23 cellular contexts compared by ENCODE assay signal in genomic region chr10:71370031-71370430, GRCh38. TPM values are rescaled to one million over a fixed set of nuclear protein-coding genes. Genes with fewer than 3 reads are reported as not detected.
A peak's percentile ranks its signal among the peaks of the same experiment; 100 is the strongest.
DNase-seq lines count a peak whose midpoint lies in the region; ATAC-seq, FAIRE-seq and TF ChIP-seq lines count a peak whose summit lies in the region.
"Had no signal": no experiment of that assay in that cellular context is flagged by ENCODE, and none has a peak within 500 bp of the region (broad histone marks: within the 10 kb centered on the region; RNA-seq: fewer than 3 reads in every experiment).

No MANE protein-coding gene starts in this region.

- no peak overlapping the region for H3K56ac ChIP-seq in H1 (replicated peaks; ENCODE audit: insufficient read length, low read depth, low read length)

- no peak overlapping the region for H3K18ac ChIP-seq in H1 (ENCODE audit: extremely low read depth, low read length)

- H3K23ac ChIP-seq in H1 (ENCODE audit: insufficient read length): no peak overlapping the region

- no peak overlapping the region for H2AFZ ChIP-seq in H1 (ENCODE audit: low read length)

- no peak overlapping the region for H4K5ac ChIP-seq in H1 (ENCODE audit: insufficient read length, low read depth, low read length)

- H3K79me2 ChIP-seq in H1 (ENCODE audit: control insufficient read depth in 1 of 2, insufficient read depth in 2 of 2, low read length in 2 of 2): no peaks in the 10 kb centered on the region

- H3K9me3 ChIP-seq in H1 (ENCODE audit: insufficient read depth in 2 of 2, low read depth in 1 of 2, low read length in 1 of 2): no peaks in the 10 kb centered on the region
- H3K9me3 ChIP-seq: A549; BLaER1 treated with 17β-estradiol and CSF1 and Interleukin-3, amounts not matched to agents 10 nM and 100 nM; Caco-2 had no signal

- no peak overlapping the region for H4K91ac ChIP-seq in H1 (replicated peaks; ENCODE audit: insufficient read length, low read length)

- no peak overlapping the region for H3K14ac ChIP-seq in H1 (ENCODE audit: insufficient read length)

- no peaks in the 10 kb centered on the region for H3K36me3 ChIP-seq in H1 (ENCODE audit: control insufficient read depth in 2 of 4, insufficient read depth in 4 of 4, low read length in 3 of 4)

- H2BK20ac ChIP-seq in H1 (ENCODE audit: low read length): no peak overlapping the region

- TF ChIP-seq RAD21 in H1 (IDR thresholded peaks at IDR 0.05 in 1 of 2, conservative IDR thresholded peaks at IDR 0.05 in 1 of 2; ENCODE audit: low read depth in 2 of 2, low read length in 2 of 2): no peak

- H2AK5ac ChIP-seq in H1 (ENCODE audit: low read depth, low read length): 0 out of 2 replicates have a peak overlapping the region, but pooled peaks have one; percentile 34

- H3K27ac ChIP-seq in cingulate gyrus (ENCODE audit: low read depth, low read length): peak overlapping the region; percentile 19
- H3K27ac ChIP-seq in H1 (ENCODE audit: low read depth, low read length): no peak overlapping the region
- H3K27ac ChIP-seq: 22Rv1; A549; BLaER1 treated with 17β-estradiol and CSF1 and Interleukin-3, amounts not matched to agents 10 nM and 100 nM; C4-2B had no signal

- H3K23me2 ChIP-seq in H1 (ENCODE audit: low read depth, low read length): no peaks in the 10 kb centered on the region

- no peak overlapping the region for H2BK15ac ChIP-seq in H1 (ENCODE audit: low read length)

- POLR2A ChIA-PET in H1 (lab: Charles Lee; ENCODE audit: partially characterized antibody): no interaction called here

- WGBS in H1 (ENCODE audit: extremely low coverage in 1 of 2, insufficient coverage in 1 of 2, insufficient read length in 1 of 2, insufficient replicate concordance in 2 of 2, low coverage in 1 of 2, low lambda C conversion rate in 2 of 2, missing lambda C conversion rate in 1 of 2), 2 experiments: 81% methylated on average over 3 of the region's 3 CpGs; no CpG with 5 or more reads in 1 of the 2 experiments

- no peak for TF ChIP-seq POLR2A in GM12892 (IDR thresholded peaks at IDR 0.05; ENCODE audit: low read depth, low read length)
- no peak for TF ChIP-seq POLR2A in H1 (IDR thresholded peaks at IDR 0.05; ENCODE audit: control extremely low read depth in 1 of 2, low read depth in 2 of 2, low read length in 2 of 2)

- H3K27me3 ChIP-seq in H1 (replicated peaks in 1 of 4; ENCODE audit: control insufficient read depth in 3 of 4, extremely low read depth in 1 of 4, insufficient read depth in 3 of 4, low read length in 3 of 4): no peaks in the 10 kb centered on the region; a peak in 2 of 7 replicates
- H3K27me3 ChIP-seq: BLaER1 treated with 17β-estradiol and CSF1 and Interleukin-3, amounts not matched to agents 10 nM and 100 nM had no signal

- H3K4ac ChIP-seq in H1 (replicated peaks; ENCODE audit: insufficient read length, low read depth, low read length): no peak overlapping the region

- no peaks in the 10 kb centered on the region; a peak in 1 of 7 replicates for H3K4me1 ChIP-seq in H1 (replicated peaks in 1 of 4; ENCODE audit: control insufficient read depth in 3 of 4, insufficient read depth in 4 of 4, low read length in 3 of 4)
- H3K4me1 ChIP-seq: Caco-2 had no signal

- no peak overlapping the region for H3K4me2 ChIP-seq in H1 (ENCODE audit: insufficient read depth in 1 of 2, low read depth in 2 of 2, low read length in 2 of 2)
- H3K4me2 ChIP-seq: A549 had no signal

- no peak for TF ChIP-seq EP300 in H1 (IDR thresholded peaks at IDR 0.05; ENCODE audit: borderline replicate concordance in 1 of 2, low read depth in 2 of 2, low read length in 2 of 2)

- no peak overlapping the region for H2BK5ac ChIP-seq in H1 (ENCODE audit: low read depth, low read length)

- no peak overlapping the region for H2BK120ac ChIP-seq in H1 (replicated peaks; ENCODE audit: low read depth, low read length)

- no peak for ATAC-seq in GM21825 (IDR thresholded peaks at IDR 0.05; ENCODE audit: unreplicated experiment)
- ATAC-seq: A549; CD8-positive, alpha-beta T cell had no signal

- no peaks in the 10 kb centered on the region for H3K79me1 ChIP-seq in H1 (ENCODE audit: low read depth, low read length)

- no peak overlapping the region for H3K9ac ChIP-seq in H1 (replicated peaks in 1 of 4; ENCODE audit: extremely low read depth in 1 of 4, low read depth in 3 of 4, low read length in 3 of 4)
- H3K9ac ChIP-seq: BLaER1 treated with 17β-estradiol and CSF1 and Interleukin-3, amounts not matched to agents 10 nM and 100 nM had no signal

- no peaks in the 10 kb centered on the region for H4K20me1 ChIP-seq in H1 (replicated peaks in 1 of 2; ENCODE audit: control insufficient read depth in 1 of 2, insufficient read depth in 2 of 2, low read length in 2 of 2)
- H4K20me1 ChIP-seq: BLaER1 treated with 17β-estradiol and CSF1 and Interleukin-3, amounts not matched to agents 10 nM and 100 nM had no signal

- H4K8ac ChIP-seq in H1 (ENCODE audit: extremely low read depth, insufficient read depth, low read length): no peak overlapping the region

- DNase-seq in GM12892 (ENCODE audit: insufficient read length): no peak
- DNase-seq in NCI-H524 treated with DMSO at 0.1 percent for 48 hours (lab: John Stamatoyannopoulos, UW): peak; percentile 50
- DNase-seq in H1 (ENCODE audit: low read depth in 1 of 2, low spot score in 2 of 2): no peak
- DNase-seq in cortex of kidney (lab: John Stamatoyannopoulos, UW): no peak
- DNase-seq in SK-N-DZ (ENCODE audit: low spot score): no peak
- no peak for DNase-seq in glomerular visceral epithelial cell (ENCODE audit: extremely low spot score)
- DNase-seq: AML-193; Caco-2; Calu3; CD4-positive, alpha-beta T cell; CD8-positive, alpha-beta T cell; DMS79 treated with DMSO at 0.1 percent for 48 hours; GF-D8 had no signal

- no peak for TF ChIP-seq CTCF in H1 (IDR thresholded peaks at IDR 0.05; ENCODE audit: control extremely low read depth in 1 of 3, insufficient read depth in 1 of 3, low read depth in 1 of 3, low read length in 3 of 3)

- no peak overlapping the region for H3K4me3 ChIP-seq in H1 (ENCODE audit: extremely low read depth in 1 of 4, insufficient read depth in 2 of 4, low read depth in 3 of 4, low read length in 4 of 4)
- H3K4me3 ChIP-seq: A549; BLaER1 treated with 17β-estradiol and CSF1 and Interleukin-3, amounts not matched to agents 10 nM and 100 nM had no signal

- FAIRE-seq in GM12892 (lab: Jason Lieb, UNC) (peak; percentile 17), H1 (lab: Jason Lieb, UNC) (no peak)
- FAIRE-seq: A549, D721Med, G401.6, GM12891, GM18507 had no signal

- H2BK12ac ChIP-seq in H1 (ENCODE audit: low read depth, low read length): 0 out of 2 replicates have a peak overlapping the region, but pooled peaks have one; percentile 14

- CTCF ChIA-PET in H1 (lab: Charles Lee; ENCODE audit: partially characterized antibody): interaction anchor here (1.0 to 28.0 kb wide), 9 partner anchors 9 to 467 kb away, joined by 3 to 401 read pairs (median 4); partner anchors contain the start of gene SLC29A3

TF ChIP-seq in H1, 55 proteins besides CTCF, POLR2A, EP300 and RAD21:
- no peak for TF ChIP-seq HDAC2 (IDR thresholded peaks at IDR 0.05; ENCODE audit: borderline replicate concordance in 1 of 2, low read depth in 2 of 2, low read length in 2 of 2)

RNA-seq across cellular contexts. Expression of gene CDH23, which starts 26.7 kb away (rescaled TPM):
- polyA plus RNA-seq in GM12892 (2012; ENCODE audit: missing spikeins): 0.23 TPM
- 1.9 and 2.0 TPM in 2 replicates for total RNA-seq in H1 (2021; fragmentation: NEBNext Ultra II Directional; extraction: Animal tissue kit (Norgen Biotek cat#: 25700))
- polyA plus RNA-seq in H1 (2011; rRNA removed): 4.9 and 6.3 TPM in 2 replicates
- polyA plus RNA-seq in H1 (2011; cell fraction: cytosol; rRNA removed): 3.3 TPM
- polyA plus RNA-seq in H1 (2011; cell fraction: nucleus; rRNA removed): 7.7 TPM
- 1.9 to 4.6 TPM (median 3.2 TPM) in 4 replicates for polyA plus RNA-seq in H1 (2012, experiment 1 of 2)
- 1.8 TPM for polyA plus RNA-seq in H1 (2012, experiment 2 of 2)
- 1.3 TPM for polyA plus RNA-seq in H1 (2013, experiment 1 of 2)
- 1.4 TPM for polyA plus RNA-seq in H1 (2013, experiment 2 of 2)
- 7.2 and 10.5 TPM in 2 replicates for polyA minus RNA-seq in H1 (2011; rRNA and poly(A)+ RNA removed)
- polyA minus RNA-seq in H1 (2011; cell fraction: cytosol; rRNA and poly(A)+ RNA removed): 2.6 TPM
- 6.9 TPM for polyA minus RNA-seq in H1 (2011; cell fraction: nucleus; rRNA and poly(A)+ RNA removed)
- not detected in 2 replicates for polyA plus RNA-seq in SK-N-DZ (2014; cell fraction: cytosol; rRNA removed)
- 0.77 TPM in 1 of 2 replicates, not detected in the other for polyA plus RNA-seq in SK-N-DZ (2014; cell fraction: nucleus; rRNA removed)

RNA-seq across cellular contexts. Expression of gene SLC29A3, which starts 51.0 kb away (rescaled TPM):
- 1.3 TPM for polyA plus RNA-seq in GM12892 (2012; ENCODE audit: missing spikeins)
- total RNA-seq in H1 (2021; fragmentation: NEBNext Ultra II Directional; extraction: Animal tissue kit (Norgen Biotek cat#: 25700)): 14.0 and 15.2 TPM in 2 replicates
- polyA plus RNA-seq in H1 (2011; rRNA removed): 24.6 and 33.8 TPM in 2 replicates
- 11.4 TPM for polyA plus RNA-seq in H1 (2011; cell fraction: cytosol; rRNA removed)
- 17.8 TPM for polyA plus RNA-seq in H1 (2011; cell fraction: nucleus; rRNA removed)
- 14.5 to 19.4 TPM (median 17.5 TPM) in 4 replicates for polyA plus RNA-seq in H1 (2012, experiment 1 of 2)
- polyA plus RNA-seq in H1 (2012, experiment 2 of 2): 19.9 TPM
- 19.7 TPM for polyA plus RNA-seq in H1 (2013, experiment 1 of 2)
- polyA plus RNA-seq in H1 (2013, experiment 2 of 2): 22.1 TPM
- polyA minus RNA-seq in H1 (2011; rRNA and poly(A)+ RNA removed): 18.6 and 20.6 TPM in 2 replicates
- polyA minus RNA-seq in H1 (2011; cell fraction: cytosol; rRNA and poly(A)+ RNA removed): 9.4 TPM
- polyA minus RNA-seq in H1 (2011; cell fraction: nucleus; rRNA and poly(A)+ RNA removed): 15.2 TPM
- polyA plus RNA-seq in SK-N-DZ (2014; cell fraction: cytosol; rRNA removed): 4.3 and 4.8 TPM in 2 replicates
- polyA plus RNA-seq in SK-N-DZ (2014; cell fraction: nucleus; rRNA removed): 2.7 and 3.3 TPM in 2 replicates
